In genomic region chr3:136778865-136779264, GRCh38 we compare ENCODE assay signal across 23 cellular contexts. TPM values are rescaled to one million over a fixed set of nuclear protein-coding genes. Genes with fewer than 3 reads are reported as not detected.
DNase-seq lines count a peak whose midpoint lies in the region; ATAC-seq lines count a peak whose summit lies in the region.
"Had no signal": no experiment of that assay in that cellular context is flagged by ENCODE, and none has a peak within 500 bp of the region (broad histone marks: within the 10 kb centered on the region; RNA-seq: fewer than 3 reads in every experiment).

No MANE protein-coding gene starts in this region.

- ATAC-seq in naive thymus-derived CD8-positive, alpha-beta T cell = no peak
- ATAC-seq: Panc1, sciatic nerve had no signal

- H3K4me3 ChIP-seq in trophoblast cell (ENCODE audit: low read depth, low read length) = no peak overlapping the region
- H3K4me3 ChIP-seq: esophagus muscularis mucosa, vagina had no signal

- H2AK5ac ChIP-seq in trophoblast cell (ENCODE audit: low read length) = no peak overlapping the region

- H3K27me3 Mint-ChIP-seq in naive thymus-derived CD8-positive, alpha-beta T cell = peaks cover 0 to 4% (median 0%) of the 10 kb centered on the region in 5 donors
- H3K27me3 Mint-ChIP-seq: activated CD4-positive, alpha-beta T cell treated with anti-CD3 and anti-CD28 coated beads, Interleukin-2, amount 10 ng/mL, durations not matched to agents 7 days and 5 days; brain had no signal

- no peaks in the 10 kb centered on the region for H3K9me3 Mint-ChIP-seq in naive thymus-derived CD8-positive, alpha-beta T cell
- H3K9me3 Mint-ChIP-seq: activated CD4-positive, alpha-beta T cell treated with anti-CD3 and anti-CD28 coated beads, Interleukin-2, amount 10 ng/mL, durations not matched to agents 7 days and 5 days; activated naive CD4-positive, alpha-beta T cell treated with anti-CD3 and anti-CD28 coated beads, Interleukin-2, amount 10 ng/mL, durations not matched to agents 7 days and 5 days; brain had no signal

- peaks cover 6 to 8% of the 10 kb centered on the region in 2 experiments for H3K4me1 ChIP-seq in trophoblast cell (ENCODE audit: control insufficient read depth in 1 of 2, insufficient read depth in 2 of 2, low read length in 2 of 2)

- no peak overlapping the region for H3K27ac Mint-ChIP-seq in naive thymus-derived CD8-positive, alpha-beta T cell
- H3K27ac Mint-ChIP-seq: activated CD4-positive, alpha-beta T cell treated with anti-CD3 and anti-CD28 coated beads, Interleukin-2, amount 10 ng/mL, durations not matched to agents 7 days and 5 days; activated naive CD4-positive, alpha-beta T cell treated with anti-CD3 and anti-CD28 coated beads, Interleukin-2, amount 10 ng/mL, durations not matched to agents 7 days and 5 days; brain had no signal

- no peak overlapping the region for H4K12ac ChIP-seq in trophoblast cell (ENCODE audit: low read depth, low read length)

- no peak overlapping the region for H3K4me3 Mint-ChIP-seq in naive thymus-derived CD8-positive, alpha-beta T cell
- H3K4me3 Mint-ChIP-seq: activated CD4-positive, alpha-beta T cell treated with anti-CD3 and anti-CD28 coated beads, Interleukin-2, amount 10 ng/mL, durations not matched to agents 7 days and 5 days; activated naive CD4-positive, alpha-beta T cell treated with anti-CD3 and anti-CD28 coated beads, Interleukin-2, amount 10 ng/mL, durations not matched to agents 7 days and 5 days had no signal

- no peaks in the 10 kb centered on the region for H3K9me3 ChIP-seq in trophoblast cell (ENCODE audit: insufficient read depth, low read depth, low read length)
- H3K9me3 ChIP-seq: esophagus muscularis mucosa, vagina had no signal

- H3K36me3 ChIP-seq in trophoblast cell (ENCODE audit: control insufficient read depth in 1 of 2, insufficient read depth in 2 of 2, low read length in 2 of 2) = no peaks in the 10 kb centered on the region
- H3K36me3 ChIP-seq: esophagus muscularis mucosa, vagina had no signal

- DNase-seq in EH (ENCODE audit: low read depth) = peak; percentile 82
- DNase-seq in SW480 (ENCODE audit: low spot score) = peak; percentile 53
- peak; percentile 29 for DNase-seq in foreskin melanocyte
- peak; percentile 73 to 90 for DNase-seq in trophoblast cell
- no peak for DNase-seq in H4 (ENCODE audit: low spot score)
- DNase-seq in C1 segment of cervical spinal cord (lab: John Stamatoyannopoulos, UW) = no peak
- no peak for DNase-seq in naive thymus-derived CD8-positive, alpha-beta T cell
- DNase-seq in inferior parietal cortex (ENCODE audit: extremely low spot score) = no peak
- DNase-seq: activated CD4-positive, alpha-beta T cell treated with anti-CD3 and anti-CD28 coated beads, Interleukin-2, amount 10 ng/mL, durations not matched to agents 7 days and 5 days; activated CD8-positive, alpha-beta memory T cell treated with anti-CD3 and anti-CD28 coated beads, Interleukin-2, amount 50 U/mL, for 48 hours; activated naive CD4-positive, alpha-beta T cell treated with anti-CD3 and anti-CD28 coated beads, Interleukin-2, amount 10 ng/mL, durations not matched to agents 7 days and 5 days; Calu3; dermis blood vessel endothelial cell; GF-D8; kidney; midbrain; NCI-H2081 treated with DMSO at 0.1 percent for 48 hours; NCI-H748 treated with DMSO at 0.1 percent for 48 hours had no signal

- no peak overlapping the region for H3K18ac ChIP-seq in trophoblast cell (ENCODE audit: low read length)

- no peak overlapping the region for H2BK120ac ChIP-seq in trophoblast cell (ENCODE audit: insufficient read depth, low read length, poor library complexity)

- H4K91ac ChIP-seq in trophoblast cell (ENCODE audit: low read depth, low read length) = no peak overlapping the region

- H3K14ac ChIP-seq in trophoblast cell (ENCODE audit: low read length) = no peak overlapping the region

- POLR2A ChIA-PET in naive thymus-derived CD8-positive, alpha-beta T cell (lab: Charles Lee) = no interaction called here

- no peak overlapping the region for H3K4me2 ChIP-seq in trophoblast cell (ENCODE audit: low read length)

- H2AFZ ChIP-seq in trophoblast cell (ENCODE audit: insufficient read depth, low read length, poor library complexity) = no peak overlapping the region

- no peak overlapping the region for H4K8ac ChIP-seq in trophoblast cell (ENCODE audit: low read depth, low read length)

- no peaks in the 10 kb centered on the region for H3K36me3 Mint-ChIP-seq in naive thymus-derived CD8-positive, alpha-beta T cell
- H3K36me3 Mint-ChIP-seq: activated naive CD4-positive, alpha-beta T cell treated with anti-CD3 and anti-CD28 coated beads, Interleukin-2, amount 10 ng/mL, durations not matched to agents 7 days and 5 days; brain had no signal

- H3K4ac ChIP-seq in trophoblast cell (ENCODE audit: low read depth, low read length) = no peak overlapping the region

- H3K4me1 Mint-ChIP-seq in naive thymus-derived CD8-positive, alpha-beta T cell = no peaks in the 10 kb centered on the region
- H3K4me1 Mint-ChIP-seq: activated CD4-positive, alpha-beta T cell treated with anti-CD3 and anti-CD28 coated beads, Interleukin-2, amount 10 ng/mL, durations not matched to agents 7 days and 5 days; activated naive CD4-positive, alpha-beta T cell treated with anti-CD3 and anti-CD28 coated beads, Interleukin-2, amount 10 ng/mL, durations not matched to agents 7 days and 5 days had no signal

- H3K27ac ChIP-seq in trophoblast cell (ENCODE audit: low read depth, low read length) = peak overlapping the region; percentile 43
- H3K27ac ChIP-seq: esophagus muscularis mucosa, vagina had no signal

- no CpG with 5 or more reads among the region's 4 CpGs for WGBS in trophoblast cell (ENCODE audit: extremely low coverage, insufficient coverage, insufficient read length)

- H2BK5ac ChIP-seq in trophoblast cell (ENCODE audit: low read depth, low read length, poor library complexity) = no peak overlapping the region

- no peak overlapping the region for H3K23ac ChIP-seq in trophoblast cell (ENCODE audit: low read length)

- H3K27me3 ChIP-seq in trophoblast cell (ENCODE audit: insufficient read depth, low read length) = no peaks in the 10 kb centered on the region
- H3K27me3 ChIP-seq: esophagus muscularis mucosa, vagina had no signal

- no peak overlapping the region for H3K9ac ChIP-seq in trophoblast cell (ENCODE audit: low read length)

- H3K79me2 ChIP-seq in trophoblast cell (ENCODE audit: control insufficient read depth, insufficient read depth, low read length, poor library complexity) = no peaks in the 10 kb centered on the region

- H2BK12ac ChIP-seq in trophoblast cell (ENCODE audit: low read length) = no peak overlapping the region

- peaks cover 2% of the 10 kb centered on the region for H3K79me1 ChIP-seq in trophoblast cell (ENCODE audit: low read length)

RNA-seq across cellular contexts. Expression of gene STAG1, which starts 26.7 kb away (rescaled TPM):
- 13.3 and 13.7 TPM in 2 replicates for polyA plus RNA-seq in trophoblast cell (2013)
- total RNA-seq in H4 (2014; rRNA removed; shearing (Covaris generic)) = 21.6 and 31.0 TPM in 2 replicates
- 10 to 100 TPM; 47.7 to 51.2 TPM for total RNA-seq in naive thymus-derived CD8-positive, alpha-beta T cell
- 10 to 100 TPM; 15.1 to 17.5 (median 16.9) TPM for polyA plus RNA-seq in naive thymus-derived CD8-positive, alpha-beta T cell

RNA-seq across cellular contexts. Expression of gene SLC35G2, which starts 40.1 kb away (rescaled TPM):
- 1.5 TPM in 2 replicates for polyA plus RNA-seq in trophoblast cell (2013)
- total RNA-seq in H4 (2014; rRNA removed; shearing (Covaris generic)) = 6.3 and 8.0 TPM in 2 replicates
- total RNA-seq in naive thymus-derived CD8-positive, alpha-beta T cell = not detected
- polyA plus RNA-seq in naive thymus-derived CD8-positive, alpha-beta T cell = 1 to 10 TPM in 1 of 3 donors, under 1 TPM in 1, not detected in 1; 0.16 to 1.2 TPM

Comparison
In these comparisons a context has a peak if more than half of its experiments do, and no peak if none do; other contexts are left out.
1. DNase-seq: peak in EH (single experiment), SW480 (single experiment), foreskin melanocyte (single experiment) and trophoblast cell (2 of 2); none in H4 (single experiment), C1 segment of cervical spinal cord (0 of 14), naive thymus-derived CD8-positive, alpha-beta T cell (0 of 10) and inferior parietal cortex (single experiment).